Comparison of ENCODE assay signal across 13 cellular contexts in genomic region chr10:3100093-3100792, GRCh38.
"Had no signal": no experiment of that assay in that cellular context is flagged by ENCODE, and none has a peak within 500 bp of the region (broad histone marks: within the 10 kb centered on the region; RNA-seq: fewer than 3 reads in every experiment).

No MANE protein-coding gene starts in this region.

- H3K9me3 ChIP-seq: suprapubic skin, upper lobe of right lung had no signal

- H3K27ac ChIP-seq: suprapubic skin, upper lobe of right lung had no signal

- H3K4me3 Mint-ChIP-seq: activated B cell treated with CpG ODN at 0.5 μM for 24 hours had no signal

- H3K27me3 ChIP-seq: brain microvascular endothelial cell, suprapubic skin, upper lobe of right lung had no signal

- H3K4me3 ChIP-seq: suprapubic skin, upper lobe of right lung had no signal

- H3K9me3 Mint-ChIP-seq: activated B cell treated with CpG ODN at 0.5 μM for 24 hours; activated naive CD4-positive, alpha-beta T cell treated with anti-CD3 and anti-CD28 coated beads, Interleukin-2, amount 50 U/mL, for 72 hours; natural killer cell treated with Interleukin-12 subunit alpha and Interleukin-12 subunit beta and Interleukin-15 and Interleukin-18, amount 100 ng/mL, for 72 hours had no signal

- DNase-seq: activated B cell treated with CpG ODN at 0.5 μM for 24 hours; activated effector memory CD4-positive, alpha-beta T cell treated with anti-CD3 and anti-CD28 coated beads, Interleukin-2, amount 50 U/mL, for 16 hours; activated T-cell treated with anti-CD3 and anti-CD28 coated beads, Interleukin-2, amount 50 U/mL, for 1 hour; brain microvascular endothelial cell; hippocampal formation; stimulated activated CD4-positive, alpha-beta T cell treated with anti-CD3 and anti-CD28 coated beads, Interleukin-2, amount 100 ng/mL, for 24 hours; stimulated activated naive CD4-positive, alpha-beta T cell; upper lobe of right lung had no signal

- H3K27ac Mint-ChIP-seq: activated B cell treated with CpG ODN at 0.5 μM for 24 hours; activated naive CD4-positive, alpha-beta T cell treated with anti-CD3 and anti-CD28 coated beads, Interleukin-2, amount 50 U/mL, for 72 hours had no signal

- H3K27me3 Mint-ChIP-seq: activated B cell treated with CpG ODN at 0.5 μM for 24 hours; natural killer cell treated with Interleukin-12 subunit alpha and Interleukin-12 subunit beta and Interleukin-15 and Interleukin-18, amount 100 ng/mL, for 72 hours had no signal

- H3K36me3 ChIP-seq: upper lobe of right lung had no signal

- ATAC-seq: activated naive CD4-positive, alpha-beta T cell treated with anti-CD3 and anti-CD28 coated beads, Interleukin-2, amount 50 U/mL, for 72 hours; natural killer cell treated with Interleukin-12 subunit alpha and Interleukin-12 subunit beta and Interleukin-15 and Interleukin-18, amount 100 ng/mL, for 72 hours; sciatic nerve; SK-N-SH treated with all-trans-retinoic acid at 6 μM for 48 hours had no signal
